ENCODE assay signal across 19 cellular contexts in genomic region chr10:46548781-46549090, GRCh38. TPM values are rescaled to one million over a fixed set of nuclear protein-coding genes. Genes with fewer than 3 reads are reported as not detected.
DNase-seq lines count a peak whose midpoint lies in the region; ATAC-seq and TF ChIP-seq lines count a peak whose summit lies in the region.
"Had no signal": no experiment of that assay in that cellular context is flagged by ENCODE, and none has a peak within 500 bp of the region (broad histone marks: within the 10 kb centered on the region; RNA-seq: fewer than 3 reads in every experiment).

No MANE protein-coding gene starts in this region.

- H3K27ac ChIP-seq in Panc1 (ENCODE audit: low read length) (peak overlapping the region; percentile 7; the same call in 1 of the 2 replicates), spleen (no peak overlapping the region)

- 68 to 88% (median 74%) methylated on average over 4 of the region's 4 CpGs for WGBS in spleen, 5 donors

- H3K4me1 ChIP-seq in Panc1 (ENCODE audit: control insufficient read depth, insufficient read depth, low read length) (peaks cover 10% of the 10 kb centered on the region; the same call in 1 of the 2 replicates), spleen (no peaks in the 10 kb centered on the region)

- no peaks in the 10 kb centered on the region for H3K36me3 ChIP-seq in Panc1 (ENCODE audit: control insufficient read depth, insufficient read depth, low read length)
- H3K36me3 ChIP-seq in spleen: no peaks in the 10 kb centered on the region

- no TSS peak for BruUV-seq in Panc1 (replicated peaks; lab: Mats Ljungman, UMichigan)

- DNase-seq in activated naive CD4-positive, alpha-beta T cell treated with anti-CD3 and anti-CD28 coated beads, Interleukin-2, amount 50 U/mL, for 72 hours (ENCODE audit: low spot score in 2 of 2): peak; percentile 2 to 34
- DNase-seq in activated naive CD4-positive, alpha-beta T cell treated with anti-CD3 and anti-CD28 coated beads, Interleukin-2, amount 10 ng/mL, durations not matched to agents 7 days and 5 days: no peak
- DNase-seq in Panc1 (ENCODE audit: low read depth, low spot score): no peak
- DNase-seq in islet precursor cell: peak; percentile 60
- peak; percentile 78 for DNase-seq in spleen
- DNase-seq in NCI-H2227 treated with DMSO at 0.1 percent for 48 hours (lab: John Stamatoyannopoulos, UW): no peak
- DNase-seq in T-helper 9 cell: no peak
- DNase-seq: ACHN, AML-193, COR-L47, HCEC 1CT, NCI-H187 treated with DMSO at 0.1 percent for 48 hours, NCI-H526 treated with DMSO at 0.1 percent for 48 hours, SIG-M5 had no signal

- H3K9me3 ChIP-seq in Panc1 (ENCODE audit: control insufficient read depth, insufficient read depth, low read depth, low read length): no peaks in the 10 kb centered on the region
- H3K9me3 ChIP-seq in spleen: no peaks in the 10 kb centered on the region

- H3K27me3 ChIP-seq in Panc1 (ENCODE audit: control insufficient read depth, insufficient read depth, low read length) (no peaks in the 10 kb centered on the region), spleen (replicated peaks in 1 of 7) (peaks cover 0 to 21% (median 0%) of the 10 kb centered on the region in 7 donors)

- CTCF ChIA-PET in activated naive CD4-positive, alpha-beta T cell treated with anti-CD3 and anti-CD28 coated beads, Interleukin-2, amount 10 ng/mL, durations not matched to agents 7 days and 5 days (lab: Charles Lee): no interaction called here
- CTCF ChIA-PET in Panc1 (lab: Charles Lee): no interaction called here

- no peaks in the 10 kb centered on the region for H3K4me1 Mint-ChIP-seq in activated naive CD4-positive, alpha-beta T cell treated with anti-CD3 and anti-CD28 coated beads, Interleukin-2, amount 10 ng/mL, durations not matched to agents 7 days and 5 days

- in situ Hi-C loops in Panc1 (cut with HindIII; ENCODE audit: low pct_unique_long_range_greater_than_20kb, low sequenced_read_pairs): no loop called here

- H3K9me3 Mint-ChIP-seq in activated naive CD4-positive, alpha-beta T cell treated with anti-CD3 and anti-CD28 coated beads, Interleukin-2, amount 50 U/mL, for 72 hours: no peaks in the 10 kb centered on the region
- no peaks in the 10 kb centered on the region for H3K9me3 Mint-ChIP-seq in activated naive CD4-positive, alpha-beta T cell treated with anti-CD3 and anti-CD28 coated beads, Interleukin-2, amount 10 ng/mL, durations not matched to agents 7 days and 5 days

- H3K4me3 ChIP-seq in Panc1 (ENCODE audit: low read depth in 2 of 2, low read length in 2 of 2): no peak overlapping the region
- no peak overlapping the region for H3K4me3 ChIP-seq in spleen
- H3K4me3 ChIP-seq: K562 had no signal

- TF ChIP-seq POLR2A in spleen (IDR thresholded peaks at IDR 0.05): no peak

- H3K27ac Mint-ChIP-seq in activated naive CD4-positive, alpha-beta T cell treated with anti-CD3 and anti-CD28 coated beads, Interleukin-2, amount 50 U/mL, for 72 hours: no peak overlapping the region
- H3K27ac Mint-ChIP-seq in activated naive CD4-positive, alpha-beta T cell treated with anti-CD3 and anti-CD28 coated beads, Interleukin-2, amount 10 ng/mL, durations not matched to agents 7 days and 5 days: no peak overlapping the region

- peaks cover 23% of the 10 kb centered on the region for H3K27me3 Mint-ChIP-seq in activated naive CD4-positive, alpha-beta T cell treated with anti-CD3 and anti-CD28 coated beads, Interleukin-2, amount 10 ng/mL, durations not matched to agents 7 days and 5 days

- ATAC-seq in activated naive CD4-positive, alpha-beta T cell treated with anti-CD3 and anti-CD28 coated beads, Interleukin-2, amount 50 U/mL, for 72 hours: no peak
- ATAC-seq in Panc1 (no peak), GM18868 (IDR thresholded peaks at IDR 0.05; ENCODE audit: unreplicated experiment) (no peak)

- POLR2A ChIA-PET in Panc1 (lab: Charles Lee): no interaction called here

- H3K4me3 Mint-ChIP-seq in activated naive CD4-positive, alpha-beta T cell treated with anti-CD3 and anti-CD28 coated beads, Interleukin-2, amount 10 ng/mL, durations not matched to agents 7 days and 5 days: no peak overlapping the region

- TF ChIP-seq CTCF in Panc1 (IDR thresholded peaks at IDR 0.05) (no peak), spleen (IDR thresholded peaks at IDR 0.05 in 8 of 11, conservative IDR thresholded peaks at IDR 0.05 in 3 of 11) (no peak)

- H3K36me3 Mint-ChIP-seq in activated naive CD4-positive, alpha-beta T cell treated with anti-CD3 and anti-CD28 coated beads, Interleukin-2, amount 50 U/mL, for 72 hours: no peaks in the 10 kb centered on the region
- no peaks in the 10 kb centered on the region for H3K36me3 Mint-ChIP-seq in activated naive CD4-positive, alpha-beta T cell treated with anti-CD3 and anti-CD28 coated beads, Interleukin-2, amount 10 ng/mL, durations not matched to agents 7 days and 5 days

- intact Hi-C loops in Panc1 (cut with micrococcal nuclease; ENCODE audit: unreplicated experiment): no loop called here
- intact Hi-C loops in spleen (cut with DNase I; ENCODE audit: low total_unique reads): no loop called here

RNA-seq across cellular contexts. Expression of gene GPRIN2, which starts 7.7 kb away (rescaled TPM):
- total RNA-seq in activated naive CD4-positive, alpha-beta T cell treated with anti-CD3 and anti-CD28 coated beads, Interleukin-2, amount 50 U/mL, for 72 hours: not detected
- 12.9 TPM for total RNA-seq in Panc1 (2021; ENCODE audit: unreplicated experiment)
- 10.6 TPM for polyA plus RNA-seq in Panc1 (2012; ENCODE audit: insufficient read length)
- total RNA-seq in spleen: not detected
- polyA plus RNA-seq in spleen: not detected
- total RNA-seq: G401, K562, OCI-LY7, RPMI7951 had no signal
- polyA plus RNA-seq: K562 had no signal

RNA-seq across cellular contexts. Expression of gene SYT15, which starts 30.2 kb away (rescaled TPM):
- 1 to 10 TPM in 1 of 2 donors, under 1 TPM in 1; 0.27 to 1.4 TPM for total RNA-seq in activated naive CD4-positive, alpha-beta T cell treated with anti-CD3 and anti-CD28 coated beads, Interleukin-2, amount 50 U/mL, for 72 hours
- 0.28 TPM for total RNA-seq in Panc1 (2021; ENCODE audit: unreplicated experiment)
- 1.0 TPM for polyA plus RNA-seq in Panc1 (2012; ENCODE audit: insufficient read length)
- total RNA-seq in spleen: 1 to 10 TPM in 6 of 7 donors, under 1 TPM in 1; 0.92 to 8.4 (median 3.2) TPM
- polyA plus RNA-seq in spleen: 1 to 10 TPM in 2 of 3 donors, under 1 TPM in 1; 0.20 to 1.5 (median 1.0) TPM
- total RNA-seq: G401 had no signal

Comparison
In these comparisons a context has a peak if more than half of its experiments do, and no peak if none do; other contexts are left out.
1. DNase-seq: peak in activated naive CD4-positive, alpha-beta T cell treated with anti-CD3 and anti-CD28 coated beads, Interleukin-2, amount 50 U/mL, for 72 hours (2 of 2), islet precursor cell (single experiment) and spleen (single experiment); none in activated naive CD4-positive, alpha-beta T cell treated with anti-CD3 and anti-CD28 coated beads, Interleukin-2, amount 10 ng/mL, durations not matched to agents 7 days and 5 days (single experiment), Panc1 (single experiment), NCI-H2227 treated with DMSO at 0.1 percent for 48 hours (single experiment) and T-helper 9 cell (single experiment).
2. RNA of gene GPRIN2, which starts 7.7 kb away (total RNA-seq): 12.9 TPM in Panc1 (single experiment); not detected in activated naive CD4-positive, alpha-beta T cell treated with anti-CD3 and anti-CD28 coated beads, Interleukin-2, amount 50 U/mL, for 72 hours and not detected in spleen; every median in the first group is over 10 times any median in the second.